17 cellular contexts compared by ENCODE assay signal in the genomic region with DNA sequence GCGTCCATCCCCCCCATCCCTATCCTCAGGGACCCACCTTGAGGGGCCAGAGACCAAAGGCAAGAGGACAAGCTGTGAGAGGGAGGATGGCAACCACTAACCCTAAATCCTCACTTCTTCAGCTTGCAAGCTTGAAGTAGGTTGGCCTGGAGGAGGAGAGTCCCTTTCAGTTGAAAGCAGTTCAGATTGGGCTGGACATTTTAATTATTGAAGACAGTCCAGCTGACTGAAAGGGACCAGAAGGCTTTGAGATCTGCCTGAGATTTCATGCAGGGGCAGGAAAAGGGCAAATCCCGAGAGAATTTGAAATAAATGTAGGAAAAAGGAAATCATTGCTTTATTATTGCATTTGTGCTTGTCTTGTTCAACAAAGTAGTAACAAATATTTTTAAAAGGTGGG. TPM values are rescaled to one million over a fixed set of nuclear protein-coding genes. Genes with fewer than 3 reads are reported as not detected.
DNase-seq lines count a peak whose midpoint lies in the region; ATAC-seq, FAIRE-seq and TF ChIP-seq lines count a peak whose summit lies in the region.
"Had no signal": no experiment of that assay in that cellular context is flagged by ENCODE, and none has a peak within 500 bp of the region (broad histone marks: within the 10 kb centered on the region; RNA-seq: fewer than 3 reads in every experiment).

No MANE protein-coding gene starts in this region.

- no peak overlapping the region for H4K91ac ChIP-seq in H1 (replicated peaks; ENCODE audit: insufficient read length, low read length)

- H3K4me1 Mint-ChIP-seq in GM23338 (peaks cover 13% of the 10 kb centered on the region), natural killer cell (peaks cover 14% of the 10 kb centered on the region in 2 donors), CD14-positive monocyte (peaks cover 23% of the 10 kb centered on the region)

- no peak for TF ChIP-seq POLR2A in H1 (IDR thresholded peaks at IDR 0.05; ENCODE audit: control extremely low read depth in 1 of 2, low read depth in 2 of 2, low read length in 2 of 2)

- DNase-seq in G401 (ENCODE audit: low spot score) (peak; percentile 54), GM23338 (ENCODE audit: low spot score) (no peak), H1 (ENCODE audit: low read depth in 1 of 2, low spot score in 2 of 2) (no peak), natural killer cell (no peak), HAP-1 (ENCODE audit: low spot score in 2 of 2) (no peak), CD14-positive monocyte (ENCODE audit: low spot score) (no peak)
- DNase-seq: ACHN; BE2C; Caco-2; CD4-positive, alpha-beta T cell; GDM1; GOT3; H9 had no signal

- no peak overlapping the region for H3K56ac ChIP-seq in H1 (replicated peaks; ENCODE audit: insufficient read length, low read depth, low read length)

- in situ Hi-C loops in G401 (cut with HindIII; ENCODE audit: low sequenced_read_pairs): no loop called here
- in situ Hi-C loops in HAP-1 (cut with MboI; ENCODE audit: low sequenced_read_pairs): no loop called here

- no peak overlapping the region for H3K27ac Mint-ChIP-seq in GM23338
- H3K27ac Mint-ChIP-seq in natural killer cell: no peak overlapping the region
- no peak overlapping the region for H3K27ac Mint-ChIP-seq in CD14-positive monocyte
- H3K27ac Mint-ChIP-seq: CD4-positive, alpha-beta T cell; H9 had no signal

- no peak overlapping the region for H3K14ac ChIP-seq in H1 (ENCODE audit: insufficient read length)

- no peak overlapping the region for H2BK20ac ChIP-seq in H1 (ENCODE audit: low read length)

- H3K27me3 ChIP-seq in GM23338 (ENCODE audit: insufficient read depth) (no peaks in the 10 kb centered on the region), H1 (replicated peaks in 1 of 4; ENCODE audit: control insufficient read depth in 3 of 4, extremely low read depth in 1 of 4, insufficient read depth in 3 of 4, low read length in 3 of 4) (no peaks in the 10 kb centered on the region), subcutaneous abdominal adipose tissue (ENCODE audit: control insufficient read depth in 5 of 5, insufficient read depth in 4 of 5, low read length in 5 of 5) (no peaks in the 10 kb centered on the region), HAP-1 (ENCODE audit: low read depth) (no peaks in the 10 kb centered on the region)
- H3K27me3 ChIP-seq: BE2C had no signal

- no peaks in the 10 kb centered on the region; the same call in 1 of the 2 replicates for H3K79me1 ChIP-seq in H1 (ENCODE audit: low read depth, low read length)

- no peak for TF ChIP-seq RAD21 in H1 (IDR thresholded peaks at IDR 0.05 in 1 of 2, conservative IDR thresholded peaks at IDR 0.05 in 1 of 2; ENCODE audit: low read depth in 2 of 2, low read length in 2 of 2)

- no peak for FAIRE-seq in H1 (lab: Jason Lieb, UNC)
- FAIRE-seq: A204.1, D721Med, GM12892 had no signal

- TF ChIP-seq EP300 in H1 (IDR thresholded peaks at IDR 0.05; ENCODE audit: borderline replicate concordance in 1 of 2, low read depth in 2 of 2, low read length in 2 of 2): no peak

- no peaks in the 10 kb centered on the region for H3K9me2 ChIP-seq in GM23338 (ENCODE audit: insufficient read depth)

- H2BK12ac ChIP-seq in H1 (ENCODE audit: low read depth, low read length): no peak overlapping the region

- no peaks in the 10 kb centered on the region for H3F3A ChIP-seq in GM23338 (replicated peaks; ENCODE audit: low read depth)

- 0 out of 2 replicates have a peak overlapping the region, but pooled peaks have one; percentile 22 for H4K8ac ChIP-seq in H1 (ENCODE audit: extremely low read depth, insufficient read depth, low read length)

- ATAC-seq in GM23338 (no peak), natural killer cell (no peak)

- H3K36me3 Mint-ChIP-seq in GM23338 (ENCODE audit: low read depth): no peaks in the 10 kb centered on the region
- H3K36me3 Mint-ChIP-seq in natural killer cell: no peaks in the 10 kb centered on the region
- H3K36me3 Mint-ChIP-seq in CD14-positive monocyte: no peaks in the 10 kb centered on the region

- no peaks in the 10 kb centered on the region for H3K23me2 ChIP-seq in H1 (ENCODE audit: low read depth, low read length)

- 88% methylated on average over 2 of the region's 2 CpGs; no CpG with 5 or more reads in 1 of the 2 experiments for WGBS in H1 (ENCODE audit: extremely low coverage in 1 of 2, insufficient coverage in 1 of 2, insufficient read length in 1 of 2, insufficient replicate concordance in 2 of 2, low coverage in 1 of 2, low lambda C conversion rate in 2 of 2, missing lambda C conversion rate in 1 of 2), 2 experiments

- H3K18ac ChIP-seq in H1 (ENCODE audit: extremely low read depth, low read length): no peak overlapping the region

- no peak overlapping the region for H2BK15ac ChIP-seq in H1 (ENCODE audit: low read length)

- no peak overlapping the region for H3K23ac ChIP-seq in H1 (ENCODE audit: insufficient read length)

- no peaks in the 10 kb centered on the region for H3K79me2 ChIP-seq in GM23338 (replicated peaks; ENCODE audit: insufficient read depth)
- no peaks in the 10 kb centered on the region for H3K79me2 ChIP-seq in H1 (ENCODE audit: control insufficient read depth in 1 of 2, insufficient read depth in 2 of 2, low read length in 2 of 2)

- H3K4me1 ChIP-seq in GM23338 (ENCODE audit: insufficient read depth) (peaks cover 12% of the 10 kb centered on the region), H1 (replicated peaks in 1 of 4; ENCODE audit: control insufficient read depth in 3 of 4, insufficient read depth in 4 of 4, low read length in 3 of 4) (peaks cover 5 to 6% (median 5%) of the 10 kb centered on the region in 4 experiments), subcutaneous abdominal adipose tissue (ENCODE audit: control insufficient read depth in 5 of 5, insufficient read depth in 5 of 5, low read length in 5 of 5) (peaks cover 16 to 67% (median 41%) of the 10 kb centered on the region in 5 donors), HAP-1 (peaks cover 6% of the 10 kb centered on the region)
- H3K4me1 ChIP-seq: BE2C had no signal

- H3K4me2 ChIP-seq in GM23338 (no peak overlapping the region), H1 (ENCODE audit: insufficient read depth in 1 of 2, low read depth in 2 of 2, low read length in 2 of 2) (no peak overlapping the region)

- intact Hi-C loops in natural killer cell (cut with micrococcal nuclease) (no loop called here), CD14-positive monocyte (cut with micrococcal nuclease) (no loop called here)

- 0 out of 2 replicates have a peak overlapping the region, but pooled peaks have one; percentile 76 for H2AFZ ChIP-seq in GM23338
- 0 out of 2 replicates have a peak overlapping the region, but pooled peaks have one; percentile 55 for H2AFZ ChIP-seq in H1 (ENCODE audit: low read length)

- H3K9me3 ChIP-seq in H1 (ENCODE audit: insufficient read depth in 2 of 2, low read depth in 1 of 2, low read length in 1 of 2) (no peaks in the 10 kb centered on the region), subcutaneous abdominal adipose tissue (ENCODE audit: control insufficient read depth in 5 of 5, low read length in 5 of 5) (peaks cover 0 to 5% (median 0%) of the 10 kb centered on the region in 5 donors), HAP-1 (no peaks in the 10 kb centered on the region)
- H3K9me3 ChIP-seq: BE2C, Caco-2 had no signal

- H3K4me3 Mint-ChIP-seq in GM23338 (no peak overlapping the region), natural killer cell (no peak overlapping the region), CD14-positive monocyte (no peak overlapping the region)
- H3K4me3 Mint-ChIP-seq: CD4-positive, alpha-beta T cell; H9 had no signal

- no peak overlapping the region for H4K5ac ChIP-seq in H1 (ENCODE audit: insufficient read length, low read depth, low read length)

- H3K36me3 ChIP-seq in GM23338 (ENCODE audit: insufficient read depth) (no peaks in the 10 kb centered on the region), H1 (ENCODE audit: control insufficient read depth in 2 of 4, insufficient read depth in 4 of 4, low read length in 3 of 4) (no peaks in the 10 kb centered on the region), subcutaneous abdominal adipose tissue (ENCODE audit: control insufficient read depth in 5 of 5, insufficient read depth in 5 of 5, low read length in 5 of 5) (no peaks in the 10 kb centered on the region), HAP-1 (replicated peaks) (no peaks in the 10 kb centered on the region)
- H3K36me3 ChIP-seq: BE2C had no signal

- H2BK120ac ChIP-seq in H1 (replicated peaks; ENCODE audit: low read depth, low read length): no peak overlapping the region

- H3K9me3 Mint-ChIP-seq in GM23338 (no peaks in the 10 kb centered on the region), natural killer cell (peaks cover 0 to 2% of the 10 kb centered on the region in 2 donors), CD14-positive monocyte (peaks cover 0 to 5% (median 3%) of the 10 kb centered on the region in 7 donors)
- H3K9me3 Mint-ChIP-seq: CD4-positive, alpha-beta T cell; H9 had no signal

- TF ChIP-seq CTCF in GM23338 (conservative IDR thresholded peaks at IDR 0.05; ENCODE audit: low read depth in 2 of 2) (no peak), H1 (IDR thresholded peaks at IDR 0.05; ENCODE audit: control extremely low read depth in 1 of 3, insufficient read depth in 1 of 3, low read depth in 1 of 3, low read length in 3 of 3) (no peak), natural killer cell (IDR thresholded peaks at IDR 0.05) (no peak), CD14-positive monocyte (IDR thresholded peaks at IDR 0.05) (no peak)

- H3K9ac ChIP-seq in H1 (replicated peaks in 1 of 4; ENCODE audit: extremely low read depth in 1 of 4, low read depth in 3 of 4, low read length in 3 of 4) (no peak overlapping the region), subcutaneous abdominal adipose tissue (ENCODE audit: low read length in 5 of 5) (peak overlapping the region in 1 of 5 donors; percentile 28)

- H3K27ac ChIP-seq in GM23338 (ENCODE audit: low read depth) (no peak overlapping the region), H1 (ENCODE audit: low read depth, low read length) (no peak overlapping the region), subcutaneous abdominal adipose tissue (ENCODE audit: low read depth, low read length) (peak overlapping the region; percentile 13)

- H4K20me1 ChIP-seq in GM23338 (replicated peaks; ENCODE audit: insufficient read depth) (no peaks in the 10 kb centered on the region), H1 (replicated peaks in 1 of 2; ENCODE audit: control insufficient read depth in 1 of 2, insufficient read depth in 2 of 2, low read length in 2 of 2) (no peaks in the 10 kb centered on the region)

- no peak overlapping the region for H2BK5ac ChIP-seq in H1 (ENCODE audit: low read depth, low read length)

- CTCF ChIA-PET in H1 (lab: Charles Lee; ENCODE audit: partially characterized antibody): interaction anchor here (0.6 to 1.3 kb wide), 3 partner anchors 9 to 27 kb away, joined by 3 to 7 read pairs (median 4); no protein-coding TSS in a partner anchor

- peaks cover 4% of the 10 kb centered on the region for H3K27me3 Mint-ChIP-seq in GM23338 (ENCODE audit: insufficient read depth, low read depth, poor library complexity)
- H3K27me3 Mint-ChIP-seq in natural killer cell (ENCODE audit: low read depth in 2 of 2): peaks cover 0 to 8% of the 10 kb centered on the region in 2 donors
- H3K27me3 Mint-ChIP-seq in CD14-positive monocyte (ENCODE audit: low read depth in 3 of 3): peaks cover 0 to 3% (median 0%) of the 10 kb centered on the region in 3 donors
- H3K27me3 Mint-ChIP-seq: CD4-positive, alpha-beta T cell had no signal

- no peak overlapping the region for H3K4ac ChIP-seq in H1 (replicated peaks; ENCODE audit: insufficient read length, low read depth, low read length)

- POLR2A ChIA-PET in H1 (lab: Charles Lee; ENCODE audit: partially characterized antibody): no interaction called here

- no peak overlapping the region for H2AK5ac ChIP-seq in H1 (ENCODE audit: low read depth, low read length)

- H3K4me3 ChIP-seq in GM23338 (no peak overlapping the region), H1 (ENCODE audit: extremely low read depth in 1 of 4, insufficient read depth in 2 of 4, low read depth in 3 of 4, low read length in 4 of 4) (no peak overlapping the region), subcutaneous abdominal adipose tissue (ENCODE audit: low read depth in 1 of 5, low read length in 5 of 5) (peak overlapping the region in 1 of 5 donors; percentile 13), HAP-1 (no peak overlapping the region)

RNA-seq across cellular contexts. Expression of a gene that starts 29.5 kb away (rescaled TPM):
- 12.9 and 31.0 TPM in 2 replicates for total RNA-seq in G401 (2014; rRNA removed; shearing (Covaris generic))
- total RNA-seq in GM23338 (2014; rRNA removed; shearing (Covaris generic)): 22.2 and 31.6 TPM in 2 replicates
- 20.7 and 26.1 TPM in 2 replicates for polyA plus RNA-seq in GM23338 (2016; fragmentation: Nextera tagmentation; extraction: Ambion mirVana)
- total RNA-seq in H1 (2021; fragmentation: NEBNext Ultra II Directional; extraction: Animal tissue kit (Norgen Biotek cat#: 25700)): 17.3 and 18.6 TPM in 2 replicates
- polyA plus RNA-seq in H1 (2011; rRNA removed): 7.8 and 9.6 TPM in 2 replicates
- 11.5 TPM for polyA plus RNA-seq in H1 (2011; cell fraction: cytosol; rRNA removed)
- polyA plus RNA-seq in H1 (2011; cell fraction: nucleus; rRNA removed): 11.3 TPM
- 9.7 to 13.7 TPM (median 10.4 TPM) in 4 replicates for polyA plus RNA-seq in H1 (2012, experiment 1 of 2)
- 1.9 TPM for polyA plus RNA-seq in H1 (2012, experiment 2 of 2)
- 12.7 TPM for polyA plus RNA-seq in H1 (2013, experiment 1 of 2)
- polyA plus RNA-seq in H1 (2013, experiment 2 of 2): 13.8 TPM
- 8.8 and 19.1 TPM in 2 replicates for polyA minus RNA-seq in H1 (2011; rRNA and poly(A)+ RNA removed)
- polyA minus RNA-seq in H1 (2011; cell fraction: cytosol; rRNA and poly(A)+ RNA removed): 6.3 TPM
- polyA minus RNA-seq in H1 (2011; cell fraction: nucleus; rRNA and poly(A)+ RNA removed): 20.8 TPM
- total RNA-seq in natural killer cell: 10 to 100 TPM; 29.1 to 40.1 (median 36.3) TPM
- polyA plus RNA-seq in CD14-positive monocyte: 10 to 100 TPM; 11.8 to 18.2 TPM
